In the genomic region with DNA sequence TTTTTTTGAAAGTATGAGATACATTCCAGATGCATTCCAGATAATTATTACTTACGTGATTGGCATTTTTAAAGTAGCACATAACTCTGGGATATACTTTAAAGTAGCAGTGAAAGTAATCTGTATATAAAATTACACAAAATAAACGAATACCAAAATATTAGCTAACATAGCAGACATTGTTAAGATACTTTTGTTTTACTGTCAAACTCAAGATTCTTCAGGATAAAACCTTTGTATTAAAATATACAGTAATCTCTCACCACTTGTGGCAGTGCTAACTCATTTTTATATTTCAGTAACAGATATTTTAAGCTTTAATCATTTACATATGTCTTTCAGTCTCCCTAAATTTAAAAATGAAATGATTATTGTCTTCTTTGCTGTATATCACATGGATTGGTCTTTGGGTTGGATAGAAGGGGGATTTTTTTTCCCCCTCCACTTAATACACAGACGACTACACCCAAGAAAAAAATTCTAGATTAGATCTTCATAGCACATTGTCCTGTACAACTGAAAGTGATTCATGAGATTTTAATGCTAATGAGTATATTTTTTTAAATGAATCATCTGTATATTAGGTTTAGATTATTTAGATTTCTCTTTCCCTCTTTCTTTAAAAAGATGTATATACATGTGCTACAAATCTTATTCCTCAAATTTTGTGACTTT, we compare ENCODE assay signal across 12 cellular contexts. TPM values are rescaled to one million over a fixed set of nuclear protein-coding genes. Genes with fewer than 3 reads are reported as not detected.
DNase-seq lines count a peak whose midpoint lies in the region; ATAC-seq and TF ChIP-seq lines count a peak whose summit lies in the region.
"Had no signal": no experiment of that assay in that cellular context is flagged by ENCODE, and none has a peak within 500 bp of the region (broad histone marks: within the 10 kb centered on the region; RNA-seq: fewer than 3 reads in every experiment).

No MANE protein-coding gene starts in this region.

- no peaks in the 10 kb centered on the region for H3K9me3 ChIP-seq in breast epithelium

- BruUV-seq in MCF 10A (replicated peaks; lab: Mats Ljungman, UMichigan) = no TSS peak

- H3K4me1 Mint-ChIP-seq in MCF 10A (ENCODE audit: insufficient read depth, unreplicated experiment) (peaks cover 30% of the 10 kb centered on the region), CD14-positive monocyte (peaks cover 39% of the 10 kb centered on the region)
- peaks cover 88% of the 10 kb centered on the region for H3K4me1 Mint-ChIP-seq in stimulated activated naive CD8-positive, alpha-beta T cell treated with anti-CD3 and anti-CD28 coated beads, Interleukin-15, amount 100 ng/mL, for 72 hours

- H3K27ac Mint-ChIP-seq in MCF 10A (ENCODE audit: low read depth, unreplicated experiment) = peak overlapping the region; percentile 77
- H3K27ac Mint-ChIP-seq in stimulated activated naive CD8-positive, alpha-beta T cell treated with anti-CD3 and anti-CD28 coated beads, Interleukin-15, amount 100 ng/mL, for 72 hours = peak overlapping the region in 1 of 2 donors; percentile 16
- peak overlapping the region in 2 of 7 donors; percentile 38 to 72 for H3K27ac Mint-ChIP-seq in CD14-positive monocyte
- H3K27ac Mint-ChIP-seq: B cell had no signal

- no peak for TF ChIP-seq POLR2A in breast epithelium (IDR thresholded peaks at IDR 0.05)

- H3K27ac ChIP-seq in breast epithelium = no peak overlapping the region

- intact Hi-C loops in MCF 10A (cut with micrococcal nuclease) (no loop called here), breast epithelium (cut with DNase I; ENCODE audit: low total_unique reads) (no loop called here), CD14-positive monocyte (cut with micrococcal nuclease) (no loop called here)

- POLR2A ChIA-PET in MCF 10A (lab: Yijun Ruan, JAX) = interaction anchor here (0.8 to 2.2 kb wide), 5 partner anchors 11 to 148 kb away, joined by 3 to 8 read pairs (median 3); no protein-coding TSS in a partner anchor

- TF ChIP-seq CTCF in MCF 10A (IDR thresholded peaks at IDR 0.05; ENCODE audit: unreplicated experiment) = no peak
- no peak for TF ChIP-seq CTCF in breast epithelium (IDR thresholded peaks at IDR 0.05)
- no peak for TF ChIP-seq CTCF in CD14-positive monocyte (IDR thresholded peaks at IDR 0.05)

- H3K27me3 ChIP-seq in breast epithelium = no peaks in the 10 kb centered on the region

- no peak overlapping the region for H3K4me3 ChIP-seq in breast epithelium

- DNase-seq in MCF 10A (ENCODE audit: unreplicated experiment) (no peak), breast epithelium (ENCODE audit: low spot score in 2 of 2) (no peak), fibroblast of peridontal ligament (ENCODE audit: extremely low read depth) (peak; percentile 48), SW480 (ENCODE audit: low spot score) (no peak), CD14-positive monocyte (ENCODE audit: low spot score) (no peak)
- DNase-seq in stimulated activated naive CD8-positive, alpha-beta T cell treated with anti-CD3 and anti-CD28 coated beads, Interleukin-15, amount 100 ng/mL, for 72 hours = no peak
- no peak for DNase-seq in activated CD8-positive, alpha-beta memory T cell treated with anti-CD3 and anti-CD28 coated beads for 24 hours
- DNase-seq: activated CD4-positive, alpha-beta T cell treated with anti-CD3 and anti-CD28 coated beads, Interleukin-2, amount 50 U/mL, for 1 hour; NCI-H345; SHP77 treated with DMSO at 0.1 percent for 48 hours had no signal

- H3K36me3 Mint-ChIP-seq in MCF 10A (ENCODE audit: insufficient read depth, unreplicated experiment) (peaks cover 9% of the 10 kb centered on the region), CD14-positive monocyte (peaks cover 8% of the 10 kb centered on the region in 2 donors)

- no peaks in the 10 kb centered on the region for H3K36me3 ChIP-seq in breast epithelium

- CTCF ChIA-PET in MCF 10A (lab: Yijun Ruan, JAX) = interaction anchor here (0.7 to 1.6 kb wide), 3 partner anchors 11 to 187 kb away, joined by 4 read pairs; no protein-coding TSS in a partner anchor

- H3K27me3 Mint-ChIP-seq in MCF 10A (ENCODE audit: insufficient read depth, unreplicated experiment) (no peaks in the 10 kb centered on the region), CD14-positive monocyte (ENCODE audit: low read depth in 3 of 3) (no peaks in the 10 kb centered on the region)
- no peaks in the 10 kb centered on the region for H3K27me3 Mint-ChIP-seq in stimulated activated naive CD8-positive, alpha-beta T cell treated with anti-CD3 and anti-CD28 coated beads, Interleukin-15, amount 100 ng/mL, for 72 hours
- H3K27me3 Mint-ChIP-seq: B cell had no signal

- peak; percentile 67 for ATAC-seq in SK-N-SH treated with all-trans-retinoic acid at 6 μM for 48 hours
- ATAC-seq in stimulated activated naive CD8-positive, alpha-beta T cell treated with anti-CD3 and anti-CD28 coated beads, Interleukin-15, amount 100 ng/mL, for 72 hours = peak; percentile 55

- H3K9me3 Mint-ChIP-seq in MCF 10A (ENCODE audit: unreplicated experiment) (no peaks in the 10 kb centered on the region), CD14-positive monocyte (no peaks in the 10 kb centered on the region)
- H3K9me3 Mint-ChIP-seq in stimulated activated naive CD8-positive, alpha-beta T cell treated with anti-CD3 and anti-CD28 coated beads, Interleukin-15, amount 100 ng/mL, for 72 hours = no peaks in the 10 kb centered on the region

- H3K4me3 Mint-ChIP-seq in MCF 10A (ENCODE audit: unreplicated experiment) (no peak overlapping the region), CD14-positive monocyte (no peak overlapping the region)
- peak overlapping the region in 1 of 2 donors; percentile 3 for H3K4me3 Mint-ChIP-seq in stimulated activated naive CD8-positive, alpha-beta T cell treated with anti-CD3 and anti-CD28 coated beads, Interleukin-15, amount 100 ng/mL, for 72 hours
- H3K4me3 Mint-ChIP-seq: B cell had no signal

- peaks cover 0 to 9% of the 10 kb centered on the region in 2 donors for H3K4me1 ChIP-seq in breast epithelium

TF ChIP-seq in SK-N-SH treated with all-trans-retinoic acid at 6 μM for 48 hours, 23 proteins besides CTCF, POLR2A, EP300 and RAD21:
- peak; percentile 79 for TF ChIP-seq ISL1 (CRISPR knock-in tag; IDR thresholded peaks at IDR 0.05)
- TF ChIP-seq BACH2 (CRISPR knock-in tag; IDR thresholded peaks at IDR 0.05; ENCODE audit: borderline replicate concordance) = no peak

RNA-seq across cellular contexts. Expression of a gene that starts 24.6 kb away (rescaled TPM):
- total RNA-seq in MCF 10A (2022) (4.7 and 5.5 TPM in 2 replicates), breast epithelium (10 to 100 TPM in 2 of 3 donors, 1 to 10 TPM in 1; 4.2 to 12.0 (median 10.8) TPM)
- under 1 TPM; 0.27 to 0.40 TPM for polyA plus RNA-seq in CD14-positive monocyte

RNA-seq across cellular contexts. Expression of a gene that starts 40.2 kb away (rescaled TPM):
- total RNA-seq in MCF 10A (2022) (86.3 and 105 TPM in 2 replicates), breast epithelium (10 to 100 TPM; 34.6 to 71.4 (median 49.2) TPM)
- polyA plus RNA-seq in CD14-positive monocyte = 10 to 100 TPM; 18.7 to 25.4 TPM
